In genomic region chr2:102063360-102063947, GRCh38 we compare ENCODE assay signal across 10 cellular contexts.
DNase-seq lines count a peak whose midpoint lies in the region; ATAC-seq and TF ChIP-seq lines count a peak whose summit lies in the region.
"Had no signal": no experiment of that assay in that cellular context is flagged by ENCODE, and none has a peak within 500 bp of the region (broad histone marks: within the 10 kb centered on the region; RNA-seq: fewer than 3 reads in every experiment).

No MANE protein-coding gene starts in this region.

- WGBS in lower leg skin, 2 donors = 35 to 38% methylated on average over 7 of the region's 7 CpGs
- WGBS in tibial nerve, 2 donors = 51 to 66% methylated on average over 7 of the region's 7 CpGs

- in situ Hi-C loops in astrocyte of the spinal cord (cut with HindIII; ENCODE audit: low sequenced_read_pairs) = no loop called here

- H3K9me3 ChIP-seq in tibial nerve = no peaks in the 10 kb centered on the region

- no peaks in the 10 kb centered on the region for H3K27me3 ChIP-seq in tibial nerve

- peak overlapping the region; percentile 61 to 92 (median 88) for H3K27ac ChIP-seq in tibial nerve

- TF ChIP-seq POLR2A in lower leg skin (IDR thresholded peaks at IDR 0.05) = no peak
- no peak for TF ChIP-seq POLR2A in tibial nerve (IDR thresholded peaks at IDR 0.05)

- POLR2A ChIA-PET in activated CD4-positive, alpha-beta T cell treated with anti-CD3 and anti-CD28 coated beads for 36 hours (lab: Charles Lee) = interaction anchor here (1.4 to 2.1 kb wide), 3 partner anchors 20 to 63 kb away, joined by 8 to 25 read pairs (median 23); no protein-coding TSS in a partner anchor

- TF ChIP-seq CTCF in astrocyte of the spinal cord (IDR thresholded peaks at IDR 0.05; ENCODE audit: low read depth, low read length) (no peak), lower leg skin (IDR thresholded peaks at IDR 0.05) (no peak), tibial nerve (IDR thresholded peaks at IDR 0.05) (no peak)

- intact Hi-C loops in activated CD4-positive, alpha-beta T cell treated with anti-CD3 and anti-CD28 coated beads for 36 hours (cut with DNase I, micrococcal nuclease) = loop anchor here (2.0 kb wide), 3 partner anchors 37 to 757 kb away; no protein-coding TSS in a partner anchor
- intact Hi-C loops in lower leg skin (cut with DNase I; ENCODE audit: low total_unique reads) = no loop called here

- peak in 1 of 2 donors; percentile 59 for TF ChIP-seq EP300 in tibial nerve (IDR thresholded peaks at IDR 0.05)

- H3K27ac Mint-ChIP-seq in activated CD4-positive, alpha-beta T cell treated with anti-CD3 and anti-CD28 coated beads for 36 hours = peak overlapping the region; percentile 86
- H3K27ac Mint-ChIP-seq: memory B cell had no signal

- H3K27me3 Mint-ChIP-seq in activated CD4-positive, alpha-beta T cell treated with anti-CD3 and anti-CD28 coated beads for 36 hours = no peaks in the 10 kb centered on the region

- H3K4me3 ChIP-seq in astrocyte of the spinal cord (ENCODE audit: low read depth, low read length) (no peak overlapping the region), lower leg skin (ENCODE audit: low read depth, poor library complexity, severe bottlenecking) (no peak overlapping the region), tibial nerve (no peak overlapping the region)

- H3K4me1 Mint-ChIP-seq in activated CD4-positive, alpha-beta T cell treated with anti-CD3 and anti-CD28 coated beads for 36 hours = peaks cover 38% of the 10 kb centered on the region
- H3K4me1 Mint-ChIP-seq: memory B cell had no signal

- ATAC-seq in activated CD4-positive, alpha-beta T cell treated with anti-CD3 and anti-CD28 coated beads for 36 hours = no peak
- ATAC-seq in GM18907 (IDR thresholded peaks at IDR 0.05; ENCODE audit: unreplicated experiment) (no peak), GM18909 (IDR thresholded peaks at IDR 0.05; ENCODE audit: poor library complexity, unreplicated experiment) (no peak)

- DNase-seq in activated CD4-positive, alpha-beta T cell treated with anti-CD3 and anti-CD28 coated beads for 36 hours = no peak
- DNase-seq in activated CD4-positive, alpha-beta T cell treated with anti-CD3 and anti-CD28 coated beads, Interleukin-2, amount 50 U/mL, for 48 hours = no peak
- DNase-seq in astrocyte of the spinal cord (ENCODE audit: low read depth, low spot score) (peak; percentile 45), lower leg skin (ENCODE audit: low spot score in 2 of 2) (peak; percentile 79 to 91), tibial nerve (ENCODE audit: low spot score in 2 of 2) (peak in 1 of 2 donors; percentile 66)
- DNase-seq in stimulated activated CD4-positive, alpha-beta T cell treated with anti-CD3 and anti-CD28 coated beads, Interleukin-4, amount 100 ng/mL, for 24 hours = no peak
- DNase-seq: NCI-H1436 had no signal

- no peak overlapping the region for H3K4me3 Mint-ChIP-seq in activated CD4-positive, alpha-beta T cell treated with anti-CD3 and anti-CD28 coated beads for 36 hours
- H3K4me3 Mint-ChIP-seq: memory B cell had no signal

- CTCF ChIA-PET in activated CD4-positive, alpha-beta T cell treated with anti-CD3 and anti-CD28 coated beads for 36 hours (lab: Charles Lee) = interaction anchor here (0.8 to 5.1 kb wide), 3 partner anchors 37 to 177 kb away, joined by 3 to 19 read pairs (median 4); no protein-coding TSS in a partner anchor

- no peaks in the 10 kb centered on the region for H3K36me3 ChIP-seq in tibial nerve

- H3K9me3 Mint-ChIP-seq in activated CD4-positive, alpha-beta T cell treated with anti-CD3 and anti-CD28 coated beads for 36 hours (ENCODE audit: low read depth) = no peaks in the 10 kb centered on the region

- no peaks in the 10 kb centered on the region for H3K36me3 Mint-ChIP-seq in activated CD4-positive, alpha-beta T cell treated with anti-CD3 and anti-CD28 coated beads for 36 hours (ENCODE audit: low read depth)
- H3K36me3 Mint-ChIP-seq: memory B cell had no signal

- peaks cover 0 to 47% (median 16%) of the 10 kb centered on the region in 4 donors for H3K4me1 ChIP-seq in tibial nerve

Comparison
In these comparisons a context has a peak if more than half of its experiments do, and no peak if none do; other contexts are left out.
1. DNase-seq: peak in astrocyte of the spinal cord (single experiment) and lower leg skin (2 of 2); none in activated CD4-positive, alpha-beta T cell treated with anti-CD3 and anti-CD28 coated beads for 36 hours (single experiment), activated CD4-positive, alpha-beta T cell treated with anti-CD3 and anti-CD28 coated beads, Interleukin-2, amount 50 U/mL, for 48 hours (0 of 2) and stimulated activated CD4-positive, alpha-beta T cell treated with anti-CD3 and anti-CD28 coated beads, Interleukin-4, amount 100 ng/mL, for 24 hours (single experiment).